8 cellular contexts compared by ENCODE assay signal in the genomic region with DNA sequence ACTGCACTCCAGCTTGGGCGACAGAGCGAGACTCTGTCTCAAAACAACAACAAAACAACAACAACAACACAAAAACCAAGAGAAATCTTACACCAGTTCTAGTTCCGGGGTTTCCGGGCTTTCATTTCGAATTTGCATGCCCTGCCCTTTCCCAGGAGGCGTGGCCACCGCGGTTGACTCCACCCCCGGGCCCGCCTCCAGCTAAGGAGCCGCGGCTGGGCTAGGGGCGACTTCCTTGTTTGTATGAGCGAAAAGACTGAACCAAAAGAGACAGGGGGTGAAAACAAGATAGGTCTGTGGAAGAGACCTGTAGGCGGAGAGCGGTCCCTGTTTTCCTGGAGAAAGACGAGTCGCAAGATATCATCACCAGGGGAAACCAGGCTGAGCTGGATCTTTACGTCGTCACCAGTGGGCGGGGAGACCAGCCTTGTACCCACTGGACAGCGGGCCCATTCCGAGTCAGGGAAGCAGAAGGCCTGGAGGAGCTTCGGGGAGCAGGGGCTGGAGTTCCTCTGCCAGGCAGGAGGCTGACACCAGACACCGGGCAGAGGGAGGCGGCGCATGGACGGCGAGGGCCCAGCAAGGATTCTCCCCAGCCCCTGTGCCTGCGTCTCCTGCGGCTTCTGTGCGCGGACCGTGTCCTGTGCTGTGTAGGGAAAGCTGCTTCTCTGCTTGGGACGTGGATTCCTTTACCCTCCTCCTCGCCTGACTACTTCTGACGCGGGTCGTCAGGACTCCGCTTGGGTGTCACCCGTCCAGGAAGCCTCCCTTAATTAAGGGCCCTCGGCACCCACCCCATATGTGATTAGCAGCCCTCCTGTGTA. TPM values are rescaled to one million over a fixed set of nuclear protein-coding genes. Genes with fewer than 3 reads are reported as not detected.
DNase-seq lines count a peak whose midpoint lies in the region; ATAC-seq and TF ChIP-seq lines count a peak whose summit lies in the region.

No MANE protein-coding gene starts in this region.

- POLR2A ChIA-PET in naive thymus-derived CD8-positive, alpha-beta T cell (lab: Charles Lee) = interaction anchor here (0.5 to 13.0 kb wide), 21 partner anchors 9 to 1767 kb away, joined by 3 to 755 read pairs (median 4); a partner anchor contains a TSS

- no peaks in the 10 kb centered on the region for H3K27me3 Mint-ChIP-seq in activated T-helper 17 cell treated with anti-CD3 and anti-CD28 coated beads, Interleukin-2, amount 50 U/mL, for 72 hours
- no peaks in the 10 kb centered on the region for H3K27me3 Mint-ChIP-seq in naive thymus-derived CD8-positive, alpha-beta T cell
- H3K27me3 Mint-ChIP-seq in stimulated activated naive B cell treated with anti-CD40 and anti-IgM and Interleukin-4, amounts not matched to agents 10 μg/mL and 1 μg/mL and 100 μg/mL, for 72 hours = no peaks in the 10 kb centered on the region

- peak overlapping the region; percentile 89 for H3K4me3 Mint-ChIP-seq in activated T-helper 17 cell treated with anti-CD3 and anti-CD28 coated beads, Interleukin-2, amount 50 U/mL, for 72 hours
- peak overlapping the region; percentile 93 to 97 (median 95) for H3K4me3 Mint-ChIP-seq in naive thymus-derived CD8-positive, alpha-beta T cell
- H3K4me3 Mint-ChIP-seq in stimulated activated naive B cell treated with anti-CD40 and anti-IgM and Interleukin-4, amounts not matched to agents 10 μg/mL and 1 μg/mL and 100 μg/mL, for 72 hours = peak overlapping the region; percentile 87 to 92

- H3K4me3 ChIP-seq in fibroblast of mammary gland (ENCODE audit: control insufficient read depth, low read depth, low read length) = peak overlapping the region; percentile 62

- H3K36me3 Mint-ChIP-seq in activated T-helper 17 cell treated with anti-CD3 and anti-CD28 coated beads, Interleukin-2, amount 50 U/mL, for 72 hours (ENCODE audit: low read depth) = peaks cover 6% of the 10 kb centered on the region
- H3K36me3 Mint-ChIP-seq in naive thymus-derived CD8-positive, alpha-beta T cell = no peaks in the 10 kb centered on the region
- no peaks in the 10 kb centered on the region for H3K36me3 Mint-ChIP-seq in stimulated activated naive B cell treated with anti-CD40 and anti-IgM and Interleukin-4, amounts not matched to agents 10 μg/mL and 1 μg/mL and 100 μg/mL, for 72 hours

- peak overlapping the region; percentile 92 for H3K27ac Mint-ChIP-seq in activated T-helper 17 cell treated with anti-CD3 and anti-CD28 coated beads, Interleukin-2, amount 50 U/mL, for 72 hours
- peak overlapping the region; percentile 95 to 100 (median 99) for H3K27ac Mint-ChIP-seq in naive thymus-derived CD8-positive, alpha-beta T cell
- peak overlapping the region; percentile 97 for H3K27ac Mint-ChIP-seq in stimulated activated naive B cell treated with anti-CD40 and anti-IgM and Interleukin-4, amounts not matched to agents 10 μg/mL and 1 μg/mL and 100 μg/mL, for 72 hours

- H3K9me3 Mint-ChIP-seq in activated T-helper 17 cell treated with anti-CD3 and anti-CD28 coated beads, Interleukin-2, amount 50 U/mL, for 72 hours = no peaks in the 10 kb centered on the region
- no peaks in the 10 kb centered on the region for H3K9me3 Mint-ChIP-seq in naive thymus-derived CD8-positive, alpha-beta T cell
- no peaks in the 10 kb centered on the region for H3K9me3 Mint-ChIP-seq in stimulated activated naive B cell treated with anti-CD40 and anti-IgM and Interleukin-4, amounts not matched to agents 10 μg/mL and 1 μg/mL and 100 μg/mL, for 72 hours

- no peak for TF ChIP-seq CTCF in fibroblast of mammary gland (conservative IDR thresholded peaks at IDR 0.05; ENCODE audit: control insufficient read depth, insufficient read depth, low read depth, low read length)

- ATAC-seq in GM21717 (IDR thresholded peaks at IDR 0.05; ENCODE audit: unreplicated experiment) = peak; percentile 67
- peak; percentile 86 for ATAC-seq in activated T-helper 17 cell treated with anti-CD3 and anti-CD28 coated beads, Interleukin-2, amount 50 U/mL, for 72 hours (replicated peaks)
- ATAC-seq in naive thymus-derived CD8-positive, alpha-beta T cell = peak; percentile 70 to 72
- ATAC-seq in stimulated activated naive B cell treated with anti-CD40 and anti-IgM and Interleukin-4, amounts not matched to agents 10 μg/mL and 1 μg/mL and 100 μg/mL, for 72 hours (replicated peaks) = peak; percentile 80 to 83

- H3K4me1 Mint-ChIP-seq in activated T-helper 17 cell treated with anti-CD3 and anti-CD28 coated beads, Interleukin-2, amount 50 U/mL, for 72 hours = peaks cover 8% of the 10 kb centered on the region
- peaks cover 15 to 38% (median 37%) of the 10 kb centered on the region in 4 donors for H3K4me1 Mint-ChIP-seq in naive thymus-derived CD8-positive, alpha-beta T cell
- peaks cover 29 to 31% of the 10 kb centered on the region in 2 donors for H3K4me1 Mint-ChIP-seq in stimulated activated naive B cell treated with anti-CD40 and anti-IgM and Interleukin-4, amounts not matched to agents 10 μg/mL and 1 μg/mL and 100 μg/mL, for 72 hours

- DNase-seq in DMS 273 (lab: John Stamatoyannopoulos, UW; ENCODE audit: unreplicated experiment) = peak; percentile 98
- DNase-seq in Kasumi-1 (lab: John Stamatoyannopoulos, UW) = peak; percentile 83 to 89
- DNase-seq in RPMI7951 (ENCODE audit: low read depth) = peak; percentile 91
- DNase-seq in fibroblast of mammary gland (ENCODE audit: low read depth) = peak; percentile 93
- peak; percentile 88 to 95 (median 92) for DNase-seq in naive thymus-derived CD8-positive, alpha-beta T cell
- peak; percentile 91 for DNase-seq in stimulated activated naive B cell treated with anti-CD40 and anti-IgM and Interleukin-4, amounts not matched to agents 10 μg/mL and 1 μg/mL and 100 μg/mL, for 72 hours

RNA-seq across cellular contexts. Expression of a gene that starts 10.4 kb away (rescaled TPM):
- total RNA-seq in RPMI7951 (2014; rRNA removed; shearing (Covaris generic)) = 16.3 and 22.0 TPM in 2 replicates
- total RNA-seq in activated T-helper 17 cell treated with anti-CD3 and anti-CD28 coated beads, Interleukin-2, amount 50 U/mL, for 72 hours = 1 to 10 TPM; 1.7 to 2.5 TPM
- total RNA-seq in naive thymus-derived CD8-positive, alpha-beta T cell = 1 to 10 TPM; 1.6 to 2.4 TPM
- polyA plus RNA-seq in naive thymus-derived CD8-positive, alpha-beta T cell = 1 to 10 TPM; 1.1 to 3.2 (median 2.2) TPM

Comparison
In these comparisons a context has a peak if more than half of its experiments do, and no peak if none do; other contexts are left out.
1. Peak in every context shown above with its lines: DNase-seq, ATAC-seq and H3K4me3 ChIP-seq.